ENCODE assay signal across 11 cellular contexts in the genomic region with DNA sequence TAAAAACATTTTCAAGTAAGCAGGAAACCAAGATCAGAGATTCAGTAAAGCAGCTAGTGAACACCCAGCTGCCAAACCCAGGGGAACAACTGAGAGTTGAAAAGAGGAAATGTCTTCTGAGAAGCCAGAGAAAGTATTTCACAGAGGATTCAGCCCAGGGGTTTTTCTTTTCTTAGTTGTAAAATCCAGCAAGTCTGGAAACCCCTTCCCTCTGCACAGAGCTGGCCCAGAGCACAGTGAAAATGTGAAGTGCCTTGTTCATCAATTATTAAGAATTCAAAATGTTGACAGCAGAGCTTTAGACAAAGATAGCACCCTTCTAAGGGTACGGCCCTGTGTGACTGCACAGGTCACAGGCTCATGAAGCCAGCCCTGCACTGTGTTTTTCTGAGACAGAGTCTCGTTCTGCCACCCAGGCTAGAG. TPM values are rescaled to one million over a fixed set of nuclear protein-coding genes. Genes with fewer than 3 reads are reported as not detected.
DNase-seq lines count a peak whose midpoint lies in the region; ATAC-seq, FAIRE-seq and TF ChIP-seq lines count a peak whose summit lies in the region.
"Had no signal": no experiment of that assay in that cellular context is flagged by ENCODE, and none has a peak within 500 bp of the region (broad histone marks: within the 10 kb centered on the region; RNA-seq: fewer than 3 reads in every experiment).

No MANE protein-coding gene starts in this region.

- no peak overlapping the region for H3K18ac ChIP-seq in mesenchymal stem cell (ENCODE audit: low read depth in 1 of 2, low read length in 2 of 2)

- TF ChIP-seq CTCF in Loucy (conservative IDR thresholded peaks at IDR 0.05; ENCODE audit: low read length): no peak

- H3K27ac ChIP-seq in mesenchymal stem cell (ENCODE audit: low read length, poor library complexity, severe bottlenecking): no peak overlapping the region
- H3K27ac ChIP-seq: coronary artery, neutrophil had no signal

- no peaks in the 10 kb centered on the region for H3K79me1 ChIP-seq in mesenchymal stem cell (replicated peaks; ENCODE audit: low read length, poor library complexity, severe bottlenecking)

- 58% methylated on average over 2 of the region's 2 CpGs for WGBS in mesenchymal stem cell

- H3K4me3 ChIP-seq in Loucy (ENCODE audit: low read length, poor library complexity, severe bottlenecking): peak overlapping the region; percentile 9
- no peak overlapping the region for H3K4me3 ChIP-seq in mesenchymal stem cell (ENCODE audit: insufficient read depth in 1 of 2, low read depth in 1 of 2, low read length in 2 of 2)
- H3K4me3 ChIP-seq: coronary artery had no signal

- no peak overlapping the region for H2AK5ac ChIP-seq in mesenchymal stem cell (ENCODE audit: low read length, severe bottlenecking)

- peak overlapping the region; percentile 53 for H4K8ac ChIP-seq in mesenchymal stem cell (ENCODE audit: low read length)

- H2BK5ac ChIP-seq in mesenchymal stem cell (ENCODE audit: low read depth, low read length, poor library complexity, severe bottlenecking): no peak overlapping the region

- peak; percentile 67 for ATAC-seq in GM21825 (IDR thresholded peaks at IDR 0.05; ENCODE audit: unreplicated experiment)
- no peak for ATAC-seq in HG03442 (IDR thresholded peaks at IDR 0.05; ENCODE audit: unreplicated experiment)

- H3K4me1 ChIP-seq in Loucy (ENCODE audit: insufficient read depth, low read length, poor library complexity, severe bottlenecking) (peaks cover 19% of the 10 kb centered on the region), mesenchymal stem cell (ENCODE audit: control insufficient read depth, insufficient read depth, low read depth, low read length) (peaks cover 5% of the 10 kb centered on the region)

- H3K23ac ChIP-seq in mesenchymal stem cell (ENCODE audit: low read length in 2 of 2): no peak overlapping the region

- H3K14ac ChIP-seq in mesenchymal stem cell (ENCODE audit: low read length in 2 of 2): no peak overlapping the region

- H3F3A ChIP-seq in Loucy (ENCODE audit: low read depth): no peaks in the 10 kb centered on the region

- H3K27me3 ChIP-seq in Loucy (ENCODE audit: insufficient read depth, low read length, poor library complexity, severe bottlenecking) (no peaks in the 10 kb centered on the region), mesenchymal stem cell (ENCODE audit: control insufficient read depth in 1 of 2, insufficient read depth in 1 of 2, low read length in 2 of 2) (peaks cover 0 to 29% of the 10 kb centered on the region in 2 experiments)
- H3K27me3 ChIP-seq: neutrophil had no signal

- no peak overlapping the region for H2BK15ac ChIP-seq in mesenchymal stem cell (ENCODE audit: low read depth, poor library complexity, severe bottlenecking)

- H3K9me3 ChIP-seq in Loucy (ENCODE audit: insufficient read depth, low read depth, low read length) (peaks cover 12% of the 10 kb centered on the region), mesenchymal stem cell (ENCODE audit: control insufficient read depth, low read length) (no peaks in the 10 kb centered on the region)
- H3K9me3 ChIP-seq: neutrophil had no signal

- H4K91ac ChIP-seq in mesenchymal stem cell (ENCODE audit: low read length): no peak overlapping the region

- no peaks in the 10 kb centered on the region for H3K9me2 ChIP-seq in Loucy (replicated peaks; ENCODE audit: low read depth, low read length)

- DNase-seq in GM18507 (ENCODE audit: extremely low spot score, insufficient read length, low read depth) (no peak), mesenchymal stem cell (no peak), HCEC 1CT (no peak), activated gamma-delta T cell (lab: John Stamatoyannopoulos, UW) (no peak), inferior parietal cortex (ENCODE audit: extremely low spot score) (no peak)
- DNase-seq: activated CD8-positive, alpha-beta memory T cell treated with anti-CD3 and anti-CD28 coated beads, Interleukin-2, amount 50 U/mL, for 4 hours had no signal

- no peak overlapping the region for H3K4ac ChIP-seq in mesenchymal stem cell (ENCODE audit: low read depth in 1 of 2, low read length in 2 of 2)

- no peaks in the 10 kb centered on the region for H4K20me1 ChIP-seq in Loucy (ENCODE audit: insufficient read depth, low read length, poor library complexity, severe bottlenecking)

- H2BK120ac ChIP-seq in mesenchymal stem cell (ENCODE audit: low read depth, low read length): no peak overlapping the region

- H3K9ac ChIP-seq in Loucy (ENCODE audit: low read depth, low read length, poor library complexity, severe bottlenecking) (no peak overlapping the region), mesenchymal stem cell (ENCODE audit: low read length) (no peak overlapping the region)

- peak overlapping the region; percentile 15 for H3K4me2 ChIP-seq in Loucy (ENCODE audit: low read depth, low read length, poor library complexity, severe bottlenecking)
- H3K4me2 ChIP-seq in mesenchymal stem cell (ENCODE audit: low read length, poor library complexity, severe bottlenecking): no peak overlapping the region

- H2AFZ ChIP-seq in Loucy (ENCODE audit: low read length) (no peak overlapping the region), mesenchymal stem cell (ENCODE audit: low read depth, low read length) (no peak overlapping the region)

- H3K36me3 ChIP-seq in Loucy (ENCODE audit: insufficient read depth, low read length): no peaks in the 10 kb centered on the region
- no peaks in the 10 kb centered on the region for H3K36me3 ChIP-seq in mesenchymal stem cell (ENCODE audit: control insufficient read depth in 1 of 2, insufficient read depth in 2 of 2, low read depth in 1 of 2, low read length in 2 of 2)
- H3K36me3 ChIP-seq: neutrophil had no signal

- H2BK12ac ChIP-seq in mesenchymal stem cell (ENCODE audit: low read length in 2 of 2): no peak overlapping the region

- FAIRE-seq in GM18507 (lab: Jason Lieb, UNC): peak; percentile 70

- H3K79me2 ChIP-seq in Loucy (ENCODE audit: insufficient read depth, low read length): no peaks in the 10 kb centered on the region

RNA-seq across cellular contexts. Expression of gene AFF3, which starts 28.4 kb away (rescaled TPM):
- 43.3 TPM for polyA plus RNA-seq in mesenchymal stem cell (2013, experiment 1 of 2)
- polyA plus RNA-seq in mesenchymal stem cell (2013, experiment 2 of 2): 37.4 TPM
